Comparison of ENCODE assay signal across 1 cellular context in genomic region chr14:59634617-59635016, GRCh38.
TF ChIP-seq lines count a peak whose summit lies in the region.

No MANE protein-coding gene starts in this region.

TF ChIP-seq in GM12878, 131 proteins besides CTCF, POLR2A, EP300 and RAD21:
- TF ChIP-seq SPI1 (IDR thresholded peaks at IDR 0.05; ENCODE audit: borderline replicate concordance, insufficient read depth, low read depth, low read length): no peak
- no peak for TF ChIP-seq HCFC1 (IDR thresholded peaks at IDR 0.05; ENCODE audit: low read length)
- 0 out of 2 replicates have a peak, but pooled peaks have one; percentile 8 for TF ChIP-seq JUNB (IDR thresholded peaks at IDR 0.05)
